Comparison of ENCODE assay signal across 8 cellular contexts in the genomic region with DNA sequence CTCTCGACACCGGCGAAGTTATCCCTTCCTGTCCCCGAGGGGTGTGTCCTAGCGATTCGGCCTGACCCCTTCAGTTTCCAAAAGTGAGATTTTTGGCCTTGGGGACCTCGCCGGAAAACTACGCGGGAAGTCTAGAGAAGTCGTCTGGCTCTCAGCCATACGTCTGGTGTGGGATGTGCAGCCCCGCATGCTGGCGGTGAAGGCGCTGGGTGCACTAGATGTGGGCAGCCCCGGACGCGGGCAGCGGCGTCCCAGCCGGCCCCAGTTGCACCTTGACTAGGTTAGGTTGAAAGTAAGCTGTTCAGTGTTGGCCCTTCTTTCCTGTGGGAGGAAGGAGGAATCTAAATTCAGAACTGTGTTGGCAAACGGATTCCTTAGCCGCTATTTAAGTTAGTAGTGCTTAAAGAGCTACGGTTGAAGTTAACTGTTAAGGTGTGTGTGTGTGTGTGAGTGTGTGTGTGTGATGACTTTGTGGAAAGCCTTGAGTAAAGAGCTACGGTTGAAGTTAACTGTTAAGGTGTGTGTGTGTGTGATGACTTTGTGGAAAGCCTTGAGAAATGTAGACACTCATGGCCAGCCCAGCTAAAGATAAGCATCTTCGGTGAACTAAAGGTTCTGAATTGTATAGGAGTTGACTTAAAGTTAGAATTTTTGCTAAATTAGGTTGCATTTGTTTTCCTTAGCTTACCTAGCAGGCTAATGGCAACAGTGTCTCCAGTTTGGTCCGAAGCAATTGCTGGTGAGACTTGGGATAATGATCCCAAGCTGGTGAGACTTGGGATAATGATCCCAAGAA. TPM values are rescaled to one million over a fixed set of nuclear protein-coding genes. Genes with fewer than 3 reads are reported as not detected.
DNase-seq lines count a peak whose midpoint lies in the region; ATAC-seq lines count a peak whose summit lies in the region.

No MANE protein-coding gene starts in this region.

- no peaks in the 10 kb centered on the region for H3K9me3 Mint-ChIP-seq in memory B cell

- H3K27me3 Mint-ChIP-seq in memory B cell = no peaks in the 10 kb centered on the region

- peak overlapping the region; percentile 36 for H3K27ac Mint-ChIP-seq in memory B cell

- peaks cover 19% of the 10 kb centered on the region for H3K4me1 Mint-ChIP-seq in memory B cell

- ATAC-seq in GM18909 (IDR thresholded peaks at IDR 0.05; ENCODE audit: poor library complexity, unreplicated experiment) = peak; percentile 26
- peak; percentile 7 for ATAC-seq in memory B cell (ENCODE audit: low read depth)
- ATAC-seq in HG03469 (IDR thresholded peaks at IDR 0.05; ENCODE audit: unreplicated experiment) = no peak

- H3K4me3 Mint-ChIP-seq in memory B cell = peak overlapping the region; percentile 84

- DNase-seq in AG08395 (ENCODE audit: low spot score) = peak; percentile 14
- DNase-seq in M059J (ENCODE audit: low read depth) = peak; percentile 61
- DNase-seq in activated CD4-positive, alpha-beta T cell treated with anti-CD3 and anti-CD28 coated beads, Interleukin-2, amount 50 U/mL, for 4 hours = peak; percentile 10 to 15
- DNase-seq in effector CD8-positive, alpha-beta T cell (lab: John Stamatoyannopoulos, UW) = peak; percentile 21
- peak; percentile 3 to 32 for DNase-seq in memory B cell (ENCODE audit: low spot score in 2 of 2)
- peak; percentile 5 to 14 for DNase-seq in stimulated activated CD8-positive, alpha-beta memory T cell treated with anti-CD3 and anti-CD28 coated beads, Interleukin-15, amount 100 ng/mL, for 4 hours (ENCODE audit: low read depth in 2 of 2)

- peaks cover 2% of the 10 kb centered on the region for H3K36me3 Mint-ChIP-seq in memory B cell

RNA-seq across cellular contexts. Expression of a gene that starts 1.2 kb away (rescaled TPM):
- 74.6 and 76.6 TPM in 2 replicates for total RNA-seq in M059J (2014; rRNA removed; shearing (Covaris generic))

Comparison
In these comparisons a context has a peak if more than half of its experiments do, and no peak if none do; other contexts are left out.
1. DNase-seq: peak in every context shown above with its lines; median percentile 61 in M059J; 21 in effector CD8-positive, alpha-beta T cell; 18 in memory B cell; 14 in AG08395; 12 in activated CD4-positive, alpha-beta T cell treated with anti-CD3 and anti-CD28 coated beads, Interleukin-2, amount 50 U/mL, for 4 hours; 10 in stimulated activated CD8-positive, alpha-beta memory T cell treated with anti-CD3 and anti-CD28 coated beads, Interleukin-15, amount 100 ng/mL, for 4 hours.